23 cellular contexts compared by ENCODE assay signal in the genomic region with DNA sequence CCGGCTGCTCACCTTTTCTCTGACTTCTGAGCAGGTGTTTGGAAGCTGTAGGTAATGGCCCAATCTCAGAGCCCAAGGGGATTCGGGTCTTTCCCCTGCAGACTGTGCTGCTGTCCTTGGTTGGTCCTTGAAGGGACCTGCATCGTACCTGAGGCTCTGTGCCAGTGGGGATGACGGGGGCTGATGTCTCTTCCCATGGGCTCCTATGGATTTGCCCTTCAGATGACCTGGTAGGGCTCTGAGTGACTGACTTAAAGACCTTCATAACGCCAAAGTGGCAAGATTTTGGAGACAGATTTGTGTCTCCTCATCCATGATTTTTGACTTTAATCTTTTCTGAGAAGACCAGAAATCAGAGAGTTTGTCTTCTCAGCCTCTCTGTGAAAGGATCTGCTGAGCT.
DNase-seq lines count a peak whose midpoint lies in the region; ATAC-seq and TF ChIP-seq lines count a peak whose summit lies in the region.
"Had no signal": no experiment of that assay in that cellular context is flagged by ENCODE, and none has a peak within 500 bp of the region (broad histone marks: within the 10 kb centered on the region; RNA-seq: fewer than 3 reads in every experiment).

No MANE protein-coding gene starts in this region.

- H3K27me3 ChIP-seq in DND-41 (ENCODE audit: insufficient read depth, low read length, poor library complexity) (no peaks in the 10 kb centered on the region), dorsolateral prefrontal cortex (no peaks in the 10 kb centered on the region)
- H3K27me3 ChIP-seq: MG63, SJSA1 had no signal

- H3K4me1 ChIP-seq in DND-41 (ENCODE audit: insufficient read depth, low read length): peaks cover 13% of the 10 kb centered on the region; the same call in 1 of the 2 replicates
- H3K4me1 ChIP-seq: SJSA1 had no signal

- no peak overlapping the region for H3K4me2 ChIP-seq in DND-41 (ENCODE audit: insufficient read depth, low read length)
- H3K4me2 ChIP-seq: PC-9 had no signal

- H3K9ac ChIP-seq in DND-41 (ENCODE audit: low read depth, low read length): no peak overlapping the region

- peak overlapping the region; percentile 72 for H3K27ac Mint-ChIP-seq in T-helper 17 cell
- no peak overlapping the region for H3K27ac Mint-ChIP-seq in activated T-helper 17 cell treated with anti-CD3 and anti-CD28 coated beads, Interleukin-2, amount 50 U/mL, for 72 hours

- H3K36me3 Mint-ChIP-seq in T-helper 17 cell (ENCODE audit: low read depth): no peaks in the 10 kb centered on the region
- H3K36me3 Mint-ChIP-seq in activated T-helper 17 cell treated with anti-CD3 and anti-CD28 coated beads, Interleukin-2, amount 50 U/mL, for 72 hours (ENCODE audit: low read depth): no peaks in the 10 kb centered on the region
- H3K36me3 Mint-ChIP-seq: IgD-negative memory B cell had no signal

- H3K27me3 Mint-ChIP-seq in T-helper 17 cell: no peaks in the 10 kb centered on the region
- H3K27me3 Mint-ChIP-seq in activated T-helper 17 cell treated with anti-CD3 and anti-CD28 coated beads, Interleukin-2, amount 50 U/mL, for 72 hours: no peaks in the 10 kb centered on the region
- H3K27me3 Mint-ChIP-seq: CD4-positive, CD25-positive, alpha-beta regulatory T cell; IgD-negative memory B cell had no signal

- H3K4me1 Mint-ChIP-seq in T-helper 17 cell: peaks cover 27% of the 10 kb centered on the region
- H3K4me1 Mint-ChIP-seq in activated T-helper 17 cell treated with anti-CD3 and anti-CD28 coated beads, Interleukin-2, amount 50 U/mL, for 72 hours: peaks cover 33% of the 10 kb centered on the region

- no peaks in the 10 kb centered on the region for H3K9me3 Mint-ChIP-seq in activated T-helper 17 cell treated with anti-CD3 and anti-CD28 coated beads, Interleukin-2, amount 50 U/mL, for 72 hours
- H3K9me3 Mint-ChIP-seq: CD4-positive, CD25-positive, alpha-beta regulatory T cell; IgD-negative memory B cell had no signal

- ATAC-seq in DND-41 (ENCODE audit: insufficient read depth, low read depth): no peak
- ATAC-seq in T-helper 17 cell: no peak
- ATAC-seq in GM18511 (IDR thresholded peaks at IDR 0.05; ENCODE audit: unreplicated experiment): no peak
- ATAC-seq in activated T-helper 17 cell treated with anti-CD3 and anti-CD28 coated beads, Interleukin-2, amount 50 U/mL, for 72 hours (replicated peaks): no peak

- H3K27ac ChIP-seq in DND-41 (ENCODE audit: low read length) (peak overlapping the region; percentile 33), dorsolateral prefrontal cortex (peak overlapping the region in 56 of 59 donors; percentile 21 to 100 (median 86)), substantia nigra (ENCODE audit: low read depth, low read length, poor library complexity, severe bottlenecking) (peak overlapping the region; percentile 84)
- H3K27ac ChIP-seq: PC-9, RWPE1, SJSA1 had no signal

- H3K4me3 ChIP-seq in DND-41 (ENCODE audit: low read depth in 1 of 2, low read length in 2 of 2) (no peak overlapping the region), dorsolateral prefrontal cortex (no peak overlapping the region)
- H3K4me3 ChIP-seq: MG63, PC-9, SJSA1 had no signal

- H2AFZ ChIP-seq in DND-41 (ENCODE audit: low read depth, low read length): no peak overlapping the region
- H2AFZ ChIP-seq: PC-9 had no signal

- H3K9me3 ChIP-seq in DND-41 (ENCODE audit: insufficient read depth, low read length, severe bottlenecking) (no peaks in the 10 kb centered on the region), T-helper 17 cell (ENCODE audit: control insufficient read depth, low read length, poor library complexity, severe bottlenecking) (no peaks in the 10 kb centered on the region)
- H3K9me3 ChIP-seq: MG63, SJSA1 had no signal

- peaks cover 35% of the 10 kb centered on the region; the same call in 1 of the 2 replicates for H4K20me1 ChIP-seq in DND-41 (ENCODE audit: insufficient read depth, low read length)

- TF ChIP-seq CTCF in DND-41 (IDR thresholded peaks at IDR 0.05; ENCODE audit: borderline replicate concordance, extremely low read depth, low read length, poor library complexity, severe bottlenecking) (no peak), dorsolateral prefrontal cortex (IDR thresholded peaks at IDR 0.05 in 54 of 56, conservative IDR thresholded peaks at IDR 0.05 in 2 of 56; ENCODE audit: low read depth in 1 of 56, partially characterized antibody in 56 of 56) (no peak)

- DNase-seq in DND-41: no peak
- no peak for DNase-seq in T-helper 17 cell
- DNase-seq in dorsolateral prefrontal cortex: no peak
- DNase-seq in substantia nigra (lab: John Stamatoyannopoulos, UW): no peak
- DNase-seq in SHP77 (lab: John Stamatoyannopoulos, UW): no peak
- DNase-seq: AML-193; CD4-positive, CD25-positive, alpha-beta regulatory T cell; COR-L47; DMS 273 treated with DMSO at 0.1 percent for 48 hours; GOT3; Kasumi-1; MG63; NCI-H1048; NCI-H1436; NCI-H1930; NCI-H345; NCI-H524 treated with DMSO at 0.1 percent for 48 hours; PC-9 had no signal

- peaks cover 25% of the 10 kb centered on the region for H3K36me3 ChIP-seq in DND-41 (ENCODE audit: insufficient read depth, low read length)
- H3K36me3 ChIP-seq: MG63, SJSA1 had no signal

- no peak overlapping the region for H3K4me3 Mint-ChIP-seq in T-helper 17 cell
- H3K4me3 Mint-ChIP-seq in activated T-helper 17 cell treated with anti-CD3 and anti-CD28 coated beads, Interleukin-2, amount 50 U/mL, for 72 hours: no peak overlapping the region
- H3K4me3 Mint-ChIP-seq: IgD-negative memory B cell had no signal

- peaks cover 96% of the 10 kb centered on the region for H3K79me2 ChIP-seq in DND-41 (ENCODE audit: insufficient read depth, low read length)

- intact Hi-C loops in dorsolateral prefrontal cortex (cut with DNase I): loop anchor here in 1 of 2 donors (10.0 kb wide), 1 partner anchor 434 kb away; no protein-coding TSS in a partner anchor

Comparison
In these comparisons a context has a peak if more than half of its experiments do, and no peak if none do; other contexts are left out.
1. H3K27ac ChIP-seq: peak in every context shown above with its lines; median percentile 86 in dorsolateral prefrontal cortex; 84 in substantia nigra; 33 in DND-41.